ENCODE assay signal across 1 cellular context in the genomic region with DNA sequence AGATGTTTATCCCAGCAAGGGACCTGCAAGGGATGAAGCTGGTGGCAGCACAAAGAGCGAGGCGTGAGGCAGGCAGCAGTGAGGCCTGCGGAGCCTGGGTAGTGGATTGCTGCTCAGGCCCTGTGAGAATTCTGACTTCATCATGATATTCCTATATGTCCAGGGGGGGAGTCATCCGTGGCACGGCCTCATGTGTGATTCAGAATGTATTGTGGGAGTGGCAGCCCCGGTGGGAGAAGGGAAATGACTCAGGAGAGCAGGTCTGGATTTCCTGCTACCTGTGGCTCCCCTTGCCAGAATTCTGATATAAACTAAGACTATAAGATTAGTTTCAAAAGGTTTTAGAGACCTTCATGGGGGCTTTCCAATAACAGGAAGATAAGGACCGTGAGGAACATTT.
TF ChIP-seq lines count a peak whose summit lies in the region.

No MANE protein-coding gene starts in this region.

TF ChIP-seq in IMR-90, 13 proteins besides CTCF, POLR2A, EP300 and RAD21 (continued from another document):
- TF ChIP-seq, protein P1, sequence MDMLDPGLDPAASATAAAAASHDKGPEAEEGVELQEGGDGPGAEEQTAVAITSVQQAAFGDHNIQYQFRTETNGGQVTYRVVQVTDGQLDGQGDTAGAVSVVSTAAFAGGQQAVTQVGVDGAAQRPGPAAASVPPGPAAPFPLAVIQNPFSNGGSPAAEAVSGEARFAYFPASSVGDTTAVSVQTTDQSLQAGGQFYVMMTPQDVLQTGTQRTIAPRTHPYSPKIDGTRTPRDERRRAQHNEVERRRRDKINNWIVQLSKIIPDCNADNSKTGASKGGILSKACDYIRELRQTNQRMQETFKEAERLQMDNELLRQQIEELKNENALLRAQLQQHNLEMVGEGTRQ (IDR thresholded peaks at IDR 0.05; ENCODE audit: low read depth, low read length) = no peak
- TF ChIP-seq RFX5 (IDR thresholded peaks at IDR 0.05; ENCODE audit: low read depth, low read length) = no peak
